ENCODE assay signal across 8 cellular contexts in the genomic region with DNA sequence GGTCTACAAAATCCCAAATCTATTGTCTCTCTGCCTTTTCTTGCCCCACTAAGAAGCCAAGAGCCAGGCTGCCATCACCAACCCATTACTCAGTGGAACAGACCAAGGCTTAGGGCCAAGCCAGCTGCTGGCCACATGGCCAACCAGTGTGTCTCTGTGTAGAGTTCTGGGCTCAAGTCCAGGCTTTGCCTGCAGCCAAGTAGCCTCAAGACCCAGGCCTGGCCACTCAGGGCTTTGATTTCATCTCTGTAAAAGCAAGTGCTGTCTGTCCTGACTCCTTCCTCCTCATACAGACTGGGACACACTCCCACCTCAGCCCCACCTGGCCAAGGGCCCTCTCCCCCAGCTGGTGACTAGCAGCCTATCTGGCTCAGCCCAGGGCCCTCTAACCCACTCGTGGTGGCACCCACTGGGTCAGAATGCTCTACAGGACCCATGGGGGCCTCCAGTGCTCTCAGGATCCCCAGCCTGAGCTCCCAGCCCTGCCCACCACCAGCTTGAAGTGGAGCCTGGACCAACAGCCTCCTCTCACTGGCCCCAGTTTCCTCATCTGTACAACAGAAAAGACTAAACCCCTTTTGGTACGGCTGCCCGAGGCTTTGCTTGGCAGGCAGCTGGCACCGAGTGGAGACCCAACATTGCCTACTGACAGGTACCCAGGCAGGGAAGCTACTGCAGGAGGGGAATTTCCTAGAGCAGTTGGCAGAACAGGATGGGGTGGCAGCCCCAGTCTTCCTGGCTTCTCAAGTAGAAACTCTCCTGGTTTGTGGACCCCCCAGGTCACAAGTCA. TPM values are rescaled to one million over a fixed set of nuclear protein-coding genes. Genes with fewer than 3 reads are reported as not detected.
DNase-seq lines count a peak whose midpoint lies in the region; TF ChIP-seq lines count a peak whose summit lies in the region.

No MANE protein-coding gene starts in this region.

- H3K4me3 Mint-ChIP-seq in activated naive CD8-positive, alpha-beta T cell treated with anti-CD3 and anti-CD28 coated beads for 36 hours = peak overlapping the region; percentile 66

- H3K4me3 ChIP-seq in HAP-1 (peak overlapping the region; percentile 31), right atrium auricular region (peak overlapping the region in 1 of 2 donors; percentile 58), skin epidermis (peak overlapping the region in 6 of 7 experiments; percentile 3 to 55 (median 36))

- TF ChIP-seq CTCF in right atrium auricular region (IDR thresholded peaks at IDR 0.05) = no peak

- in situ Hi-C loops in HAP-1 (cut with MboI; ENCODE audit: low sequenced_read_pairs) = loop anchor here (10.0 kb wide), 1 partner anchor 212 kb away; a partner anchor contains a TSS

- H3K9me3 Mint-ChIP-seq in activated naive CD8-positive, alpha-beta T cell treated with anti-CD3 and anti-CD28 coated beads for 36 hours = no peaks in the 10 kb centered on the region

- H3K36me3 ChIP-seq in HAP-1 (replicated peaks) (peaks cover 34% of the 10 kb centered on the region), right atrium auricular region (peaks cover 21% of the 10 kb centered on the region)

- no peak for DNase-seq in HAP-1 (ENCODE audit: low spot score in 2 of 2)
- no peak for DNase-seq in activated naive CD8-positive, alpha-beta T cell treated with anti-CD3 and anti-CD28 coated beads for 36 hours
- DNase-seq in right atrium auricular region (ENCODE audit: low spot score) = peak; percentile 88
- no peak for DNase-seq in NCI-H1417 treated with DMSO at 0.1 percent for 48 hours (lab: John Stamatoyannopoulos, UW)
- no peak for DNase-seq in ecto neural progenitor cell (ENCODE audit: low spot score)
- no peak for DNase-seq in HEK293T (ENCODE audit: extremely low spot score)
- no peak for DNase-seq in iPS-NIHi11 (ENCODE audit: low spot score)

- peaks cover 53% of the 10 kb centered on the region for H3K36me3 Mint-ChIP-seq in activated naive CD8-positive, alpha-beta T cell treated with anti-CD3 and anti-CD28 coated beads for 36 hours

- CTCF ChIA-PET in HEK293T (lab: Yijun Ruan, JAX) = no interaction called here

- POLR2A ChIA-PET in HEK293T (lab: Yijun Ruan, JAX) = interaction anchor here (1.4 to 24.8 kb wide), 2 partner anchors 13 to 140 kb away, joined by 3 to 369 read pairs; a partner anchor contains a TSS

- peaks cover 80% of the 10 kb centered on the region for H3K4me1 Mint-ChIP-seq in activated naive CD8-positive, alpha-beta T cell treated with anti-CD3 and anti-CD28 coated beads for 36 hours

- H3K27me3 ChIP-seq in HAP-1 (ENCODE audit: low read depth) (no peaks in the 10 kb centered on the region), right atrium auricular region (no peaks in the 10 kb centered on the region)

- H3K27ac ChIP-seq in right atrium auricular region (peak overlapping the region; percentile 58 to 74), skin epidermis (peak overlapping the region in 12 of 21 experiments; percentile 16 to 77 (median 55))

- H3K27me3 Mint-ChIP-seq in activated naive CD8-positive, alpha-beta T cell treated with anti-CD3 and anti-CD28 coated beads for 36 hours = no peaks in the 10 kb centered on the region

- no peaks in the 10 kb centered on the region for H3K9me3 ChIP-seq in HAP-1
- H3K9me3 ChIP-seq in right atrium auricular region = no peaks in the 10 kb centered on the region

- peaks cover 23% of the 10 kb centered on the region for H3K4me1 ChIP-seq in HAP-1
- peaks cover 0 to 83% of the 10 kb centered on the region in 2 donors for H3K4me1 ChIP-seq in right atrium auricular region

- peak overlapping the region; percentile 25 for H3K27ac Mint-ChIP-seq in activated naive CD8-positive, alpha-beta T cell treated with anti-CD3 and anti-CD28 coated beads for 36 hours

TF ChIP-seq in HEK293T, 16 proteins besides CTCF, POLR2A, EP300 and RAD21:
- TF ChIP-seq ARNT (IDR thresholded peaks at IDR 0.05) = no peak
- TF ChIP-seq SUZ12 (IDR thresholded peaks at IDR 0.05) = no peak
- TF ChIP-seq FOXK2 (IDR thresholded peaks at IDR 0.05) = no peak
- TF ChIP-seq LEF1 (IDR thresholded peaks at IDR 0.05; ENCODE audit: borderline replicate concordance) = no peak
- TF ChIP-seq L3MBTL2 (conservative IDR thresholded peaks at IDR 0.05) = no peak
- TF ChIP-seq FOXM1 (IDR thresholded peaks at IDR 0.05; ENCODE audit: borderline replicate concordance) = no peak
- TF ChIP-seq ELF4 (IDR thresholded peaks at IDR 0.05) = no peak
- no peak for TF ChIP-seq HDGF (IDR thresholded peaks at IDR 0.05; ENCODE audit: borderline replicate concordance)

RNA-seq across cellular contexts. Expression of a gene that starts 14.4 kb away (rescaled TPM):
- 100 to 1,000 TPM; 123 to 131 TPM for total RNA-seq in activated naive CD8-positive, alpha-beta T cell treated with anti-CD3 and anti-CD28 coated beads for 36 hours
- 10 to 100 TPM; 17.0 to 29.8 TPM for total RNA-seq in right atrium auricular region

Comparison
In these comparisons a context has a peak if more than half of its experiments do, and no peak if none do; other contexts are left out.
1. RNA of a gene that starts 14.4 kb away (total RNA-seq): 123 to 131 TPM in activated naive CD8-positive, alpha-beta T cell treated with anti-CD3 and anti-CD28 coated beads for 36 hours; 17.0 to 29.8 TPM in right atrium auricular region; every median in the first group is over 4 times any median in the second.